In genomic region chr20:43863821-43864544, GRCh38 we compare ENCODE assay signal across 1 cellular context.
TF ChIP-seq lines count a peak whose summit lies in the region.

No MANE protein-coding gene starts in this region.

TF ChIP-seq in endothelial cell of umbilical vein, 7 proteins besides CTCF, POLR2A, EP300 and RAD21:
- TF ChIP-seq, protein P1, sequence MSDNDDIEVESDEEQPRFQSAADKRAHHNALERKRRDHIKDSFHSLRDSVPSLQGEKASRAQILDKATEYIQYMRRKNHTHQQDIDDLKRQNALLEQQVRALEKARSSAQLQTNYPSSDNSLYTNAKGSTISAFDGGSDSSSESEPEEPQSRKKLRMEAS (IDR thresholded peaks at IDR 0.05; ENCODE audit: insufficient read depth, insufficient read length) = no peak
- TF ChIP-seq FOS (IDR thresholded peaks at IDR 0.05; ENCODE audit: borderline replicate concordance, insufficient read depth, low read length) = no peak
- no peak for TF ChIP-seq EZH2 (IDR thresholded peaks at IDR 0.05; ENCODE audit: borderline replicate concordance, low read depth, low read length, severe bottlenecking)
- TF ChIP-seq MYC (IDR thresholded peaks at IDR 0.05; ENCODE audit: low read depth, low read length) = no peak
- TF ChIP-seq POLR2AphosphoS5 (IDR thresholded peaks at IDR 0.05; ENCODE audit: insufficient read depth, low read depth, low read length) = no peak
- TF ChIP-seq GATA2 (IDR thresholded peaks at IDR 0.05; ENCODE audit: insufficient read depth, insufficient read length, low read depth, low read length) = no peak
- no peak for TF ChIP-seq JUN (IDR thresholded peaks at IDR 0.05; ENCODE audit: borderline replicate concordance, insufficient read depth, insufficient read length, low read depth)
